Comparison of ENCODE assay signal across 7 cellular contexts in genomic region chr15:100902436-100903190, GRCh38.
A peak's percentile ranks its signal among the peaks of the same experiment; 100 is the strongest.
DNase-seq lines count a peak whose midpoint lies in the region; ATAC-seq and TF ChIP-seq lines count a peak whose summit lies in the region.

No MANE protein-coding gene starts in this region.

- peak overlapping the region in 4 of 5 donors; percentile 2 to 64 (median 22) for H3K9ac ChIP-seq in subcutaneous abdominal adipose tissue (ENCODE audit: low read length in 5 of 5)

- H3K27me3 ChIP-seq in brain microvascular endothelial cell (replicated peaks) (no peaks in the 10 kb centered on the region), subcutaneous abdominal adipose tissue (ENCODE audit: control insufficient read depth in 5 of 5, insufficient read depth in 4 of 5, low read length in 5 of 5) (peaks cover 0 to 2% (median 0%) of the 10 kb centered on the region in 5 donors)

- no peak overlapping the region for H3K4me3 ChIP-seq in NB4 (ENCODE audit: low read depth, low read length)
- H3K4me3 ChIP-seq in brain microvascular endothelial cell (ENCODE audit: low read depth, low read length), result peak overlapping the region; percentile 18
- H3K4me3 ChIP-seq in subcutaneous abdominal adipose tissue (ENCODE audit: low read depth in 1 of 5, low read length in 5 of 5), result peak overlapping the region; percentile 48 to 60 (median 53)

- no peak overlapping the region for H3K27ac ChIP-seq in brain microvascular endothelial cell
- peak overlapping the region; percentile 64 for H3K27ac ChIP-seq in subcutaneous abdominal adipose tissue (ENCODE audit: low read depth, low read length)

- H3K36me3 ChIP-seq in brain microvascular endothelial cell (replicated peaks), result no peaks in the 10 kb centered on the region
- peaks cover 0 to 2% (median 0%) of the 10 kb centered on the region in 5 donors for H3K36me3 ChIP-seq in subcutaneous abdominal adipose tissue (ENCODE audit: control insufficient read depth in 5 of 5, insufficient read depth in 5 of 5, low read length in 5 of 5)

- DNase-seq in NB4 (ENCODE audit: low read depth), result peak; percentile 52
- DNase-seq in brain microvascular endothelial cell, result peak; percentile 75
- DNase-seq in left kidney (ENCODE audit: low read depth, low spot score), result peak; percentile 89

- no peak for TF ChIP-seq POLR2A in NB4 (IDR thresholded peaks at IDR 0.05; ENCODE audit: extremely low read depth, insufficient read length)

- H3K9me3 ChIP-seq in subcutaneous abdominal adipose tissue (ENCODE audit: control insufficient read depth in 5 of 5, low read length in 5 of 5), result no peaks in the 10 kb centered on the region

- peaks cover 2 to 51% (median 23%) of the 10 kb centered on the region in 5 donors for H3K4me1 ChIP-seq in subcutaneous abdominal adipose tissue (ENCODE audit: control insufficient read depth in 5 of 5, insufficient read depth in 5 of 5, low read length in 5 of 5)

- ATAC-seq in HG02588 (IDR thresholded peaks at IDR 0.05; ENCODE audit: unreplicated experiment) (no peak), GM19467 (IDR thresholded peaks at IDR 0.05; ENCODE audit: unreplicated experiment) (no peak), GM19397 (IDR thresholded peaks at IDR 0.05; ENCODE audit: unreplicated experiment) (no peak)

- in situ Hi-C loops in brain microvascular endothelial cell (cut with HindIII; ENCODE audit: low pct_ligation_motif_present, low sequenced_read_pairs), result no loop called here

- TF ChIP-seq CTCF in NB4 (IDR thresholded peaks at IDR 0.05; ENCODE audit: low read depth, low read length), result no peak
- TF ChIP-seq CTCF in brain microvascular endothelial cell (IDR thresholded peaks at IDR 0.05; ENCODE audit: low read depth, low read length, missing control alignments), result no peak
